8 cellular contexts compared by ENCODE assay signal in genomic region chr13:40665061-40665753, GRCh38. TPM values are rescaled to one million over a fixed set of nuclear protein-coding genes. Genes with fewer than 3 reads are reported as not detected.
DNase-seq lines count a peak whose midpoint lies in the region; ATAC-seq and TF ChIP-seq lines count a peak whose summit lies in the region.

No MANE protein-coding gene starts in this region.

- H3K9me3 ChIP-seq in GM23248 (ENCODE audit: low read depth) = no peaks in the 10 kb centered on the region
- no peaks in the 10 kb centered on the region for H3K9me3 ChIP-seq in right cardiac atrium (ENCODE audit: control insufficient read depth, low read length)

- WGBS in GM23248 (ENCODE audit: low coverage in 1 of 2, low lambda C conversion rate in 2 of 2, missing lambda C conversion rate in 2 of 2), 2 experiments = 1 to 2% methylated on average over 46 to 76 of the region's 83 CpGs
- WGBS in right cardiac atrium = under 1% methylated on average over 83 of the region's 83 CpGs

- peak overlapping the region; percentile 81 for H2AFZ ChIP-seq in GM23248

- no peaks in the 10 kb centered on the region; the same call in 1 of the 2 replicates for H3K4me1 ChIP-seq in GM23248 (ENCODE audit: insufficient read depth)
- peaks cover under 1% of the 10 kb centered on the region for H3K4me1 ChIP-seq in right cardiac atrium (ENCODE audit: control insufficient read depth, insufficient read depth, low read length)
- peaks cover 12% of the 10 kb centered on the region for H3K4me1 ChIP-seq in rectal smooth muscle tissue (ENCODE audit: control insufficient read depth, insufficient read depth, low read length)

- H4K20me1 ChIP-seq in GM23248 (ENCODE audit: insufficient read depth) = no peaks in the 10 kb centered on the region

- peak overlapping the region; percentile 76 for H3K4me3 ChIP-seq in GM23248
- peak overlapping the region; percentile 57 for H3K4me3 ChIP-seq in right cardiac atrium (ENCODE audit: low read length)
- peak overlapping the region; percentile 92 for H3K4me3 ChIP-seq in rectal smooth muscle tissue (ENCODE audit: low read length)

- no peaks in the 10 kb centered on the region for H3K27me3 ChIP-seq in GM23248 (replicated peaks; ENCODE audit: insufficient read depth)
- no peaks in the 10 kb centered on the region for H3K27me3 ChIP-seq in right cardiac atrium (ENCODE audit: control insufficient read depth, insufficient read depth)
- no peaks in the 10 kb centered on the region for H3K27me3 ChIP-seq in rectal smooth muscle tissue (ENCODE audit: control insufficient read depth, insufficient read depth, low read length)

- no peaks in the 10 kb centered on the region for H3K4me1 Mint-ChIP-seq in Calu3 (ENCODE audit: low read depth, unreplicated experiment)
- H3K4me1 Mint-ChIP-seq in activated naive CD8-positive, alpha-beta T cell treated with anti-CD3 and anti-CD28 coated beads, Interleukin-2, amount 50 U/mL, for 24 hours = peaks cover 54% of the 10 kb centered on the region

- BruUV-seq in Calu3 (replicated peaks; lab: Mats Ljungman, UMichigan) = TSS peak; percentile 66

- H3K27ac Mint-ChIP-seq in Calu3 (ENCODE audit: unreplicated experiment) = peak overlapping the region; percentile 54
- peak overlapping the region; percentile 90 for H3K27ac Mint-ChIP-seq in activated naive CD8-positive, alpha-beta T cell treated with anti-CD3 and anti-CD28 coated beads, Interleukin-2, amount 50 U/mL, for 24 hours

- no peaks in the 10 kb centered on the region for H3K79me2 ChIP-seq in GM23248 (ENCODE audit: insufficient read depth)

- intact Hi-C loops in Calu3 (cut with micrococcal nuclease; ENCODE audit: unreplicated experiment) = no loop called here
- intact Hi-C loops in right cardiac atrium (cut with DNase I) = loop anchor here in 3 of 4 donors (5.0 to 10.0 kb wide), 6 partner anchors 80 to 260 kb away; no protein-coding TSS in a partner anchor

- H3K27me3 Mint-ChIP-seq in Calu3 (ENCODE audit: unreplicated experiment) = no peaks in the 10 kb centered on the region
- H3K27me3 Mint-ChIP-seq in activated naive CD8-positive, alpha-beta T cell treated with anti-CD3 and anti-CD28 coated beads, Interleukin-2, amount 50 U/mL, for 24 hours = no peaks in the 10 kb centered on the region

- in situ Hi-C loops in GM23248 (cut with MboI) = no loop called here

- H3K9ac ChIP-seq in GM23248 (peak overlapping the region; percentile 33), rectal smooth muscle tissue (ENCODE audit: low read length) (peak overlapping the region; percentile 97)

- peak overlapping the region; percentile 95 for H3K4me3 Mint-ChIP-seq in Calu3 (ENCODE audit: low read depth, unreplicated experiment)
- peak overlapping the region; percentile 97 for H3K4me3 Mint-ChIP-seq in activated naive CD8-positive, alpha-beta T cell treated with anti-CD3 and anti-CD28 coated beads, Interleukin-2, amount 50 U/mL, for 24 hours

- DNase-seq in Calu3 (peak; percentile 31), GM23248 (peak; percentile 43), right cardiac atrium (peak; percentile 39 to 78 (median 76)), NCI-H1105 treated with DMSO at 0.1 percent for 48 hours (lab: John Stamatoyannopoulos, UW) (no peak)
- peak; percentile 42 for DNase-seq in activated naive CD8-positive, alpha-beta T cell treated with anti-CD3 and anti-CD28 coated beads, Interleukin-2, amount 50 U/mL, for 24 hours

- ATAC-seq in activated naive CD8-positive, alpha-beta T cell treated with anti-CD3 and anti-CD28 coated beads, Interleukin-2, amount 50 U/mL, for 24 hours = no peak
- ATAC-seq in right cardiac atrium = peak; percentile 18
- ATAC-seq in HG02884 (IDR thresholded peaks at IDR 0.05; ENCODE audit: unreplicated experiment) = no peak

- no peak overlapping the region for H3K27ac ChIP-seq in GM23248
- H3K27ac ChIP-seq in right cardiac atrium (ENCODE audit: low read length) = peak overlapping the region; percentile 97
- peak overlapping the region; percentile 88 for H3K27ac ChIP-seq in rectal smooth muscle tissue (ENCODE audit: low read depth, low read length)

- TF ChIP-seq CTCF in Calu3 (IDR thresholded peaks at IDR 0.05; ENCODE audit: unreplicated experiment) = no peak

- H3F3A ChIP-seq in GM23248 (ENCODE audit: insufficient read depth) = peaks cover 18% of the 10 kb centered on the region

- no peaks in the 10 kb centered on the region for H3K9me3 Mint-ChIP-seq in Calu3 (ENCODE audit: low read depth, unreplicated experiment)
- H3K9me3 Mint-ChIP-seq in activated naive CD8-positive, alpha-beta T cell treated with anti-CD3 and anti-CD28 coated beads, Interleukin-2, amount 50 U/mL, for 24 hours = no peaks in the 10 kb centered on the region

- peak overlapping the region; percentile 66 for H3K4me2 ChIP-seq in GM23248 (ENCODE audit: unreplicated experiment)

- H3K9me2 ChIP-seq in GM23248 (ENCODE audit: insufficient read depth) = no peaks in the 10 kb centered on the region

- CTCF ChIA-PET in Calu3 (lab: Charles Lee) = interaction anchor here (0.7 to 1.0 kb wide), 3 partner anchors 17 to 619 kb away, joined by 3 to 6 read pairs (median 3); no protein-coding TSS in a partner anchor

- H3K36me3 ChIP-seq in GM23248 (ENCODE audit: low read depth) (no peaks in the 10 kb centered on the region), rectal smooth muscle tissue (ENCODE audit: control insufficient read depth, insufficient read depth, low read length) (no peaks in the 10 kb centered on the region)

- peaks cover 53% of the 10 kb centered on the region for H3K36me3 Mint-ChIP-seq in Calu3 (ENCODE audit: insufficient read depth, unreplicated experiment)
- peaks cover 17% of the 10 kb centered on the region for H3K36me3 Mint-ChIP-seq in activated naive CD8-positive, alpha-beta T cell treated with anti-CD3 and anti-CD28 coated beads, Interleukin-2, amount 50 U/mL, for 24 hours (ENCODE audit: low read depth)

TF ChIP-seq in PFSK-1, 5 proteins besides CTCF, POLR2A, EP300 and RAD21:
- TF ChIP-seq FOXP2 (optimal IDR thresholded peaks at IDR 0.05; ENCODE audit: borderline replicate concordance, extremely low read depth, extremely low read length, insufficient read depth) (peak; percentile 28), SIN3A (IDR thresholded peaks at IDR 0.05; ENCODE audit: borderline replicate concordance, insufficient read depth, low read length) (no peak)

RNA-seq across cellular contexts. Expression of gene FOXO1, which starts 1.2 kb away (rescaled TPM):
- 11.3 and 15.6 TPM in 2 replicates for total RNA-seq in Calu3 (2022)
- 0.63 and 1.1 TPM in 2 replicates for total RNA-seq in GM23248 (2014; rRNA removed; shearing (Covaris generic))
- 0.46 and 0.59 TPM in 2 replicates for polyA plus RNA-seq in GM23248 (2016; fragmentation: Nextera tagmentation; extraction: Ambion mirVana)
- 2.0 TPM for polyA plus RNA-seq in PFSK-1 (2012; ENCODE audit: insufficient read length, low read depth)
- total RNA-seq in right cardiac atrium = 10 to 100 TPM; 21.0 to 33.6 (median 24.5) TPM
- 7.1 TPM for polyA plus RNA-seq in right cardiac atrium

Comparison
In these comparisons a context has a peak if more than half of its experiments do, and no peak if none do; other contexts are left out.
1. ATAC-seq: peak in right cardiac atrium (2 of 2); none in activated naive CD8-positive, alpha-beta T cell treated with anti-CD3 and anti-CD28 coated beads, Interleukin-2, amount 50 U/mL, for 24 hours (single experiment) and HG02884 (single experiment).
2. Peak in every context shown above with its lines, with median percentiles within 50 percentile points of each other: H3K4me3 ChIP-seq.